In the genomic region with DNA sequence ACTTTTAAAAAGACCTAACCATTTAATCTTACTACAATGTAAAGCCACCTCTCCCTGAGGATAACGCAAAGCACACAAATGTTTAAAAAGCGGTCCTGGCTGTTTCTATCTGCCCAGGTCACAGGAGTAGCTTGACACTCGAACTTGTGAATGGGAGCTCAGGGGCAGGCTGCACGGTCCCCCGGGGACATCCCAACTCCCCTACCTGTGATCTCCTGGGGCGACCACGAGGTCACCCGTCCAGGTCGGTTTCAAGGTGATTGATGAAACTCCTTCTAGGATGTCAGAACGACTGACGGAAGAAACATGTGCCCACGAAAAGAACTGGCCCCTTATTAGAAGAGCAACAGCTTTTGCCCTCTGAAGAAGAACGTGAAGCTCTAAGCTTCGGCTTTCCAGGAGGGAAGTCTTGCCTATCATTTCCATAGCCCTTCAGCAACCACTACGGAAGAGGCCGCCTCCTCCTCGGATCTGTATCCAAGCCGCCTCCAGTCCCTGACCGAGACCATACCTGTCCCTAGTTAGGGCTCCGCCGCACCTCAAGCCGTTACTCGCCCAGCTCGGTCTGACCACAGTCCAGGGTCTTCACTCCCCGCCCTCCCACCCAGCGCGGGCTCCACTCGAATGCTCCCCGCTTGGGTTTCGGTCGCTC, we compare ENCODE assay signal across 8 cellular contexts. TPM values are rescaled to one million over a fixed set of nuclear protein-coding genes. Genes with fewer than 3 reads are reported as not detected.
DNase-seq lines count a peak whose midpoint lies in the region; ATAC-seq and TF ChIP-seq lines count a peak whose summit lies in the region.

No MANE protein-coding gene starts in this region.

- peak overlapping the region; percentile 100 for H3K27ac Mint-ChIP-seq in activated T-cell treated with anti-CD3 and anti-CD28 coated beads, Interleukin-2, amount 50 U/mL, for 24 hours
- H3K27ac Mint-ChIP-seq in progenitor cell of endocrine pancreas = peak overlapping the region; percentile 98

- peak overlapping the region; percentile 99 for H3K4me3 Mint-ChIP-seq in activated T-cell treated with anti-CD3 and anti-CD28 coated beads, Interleukin-2, amount 50 U/mL, for 24 hours
- peak overlapping the region; percentile 91 for H3K4me3 Mint-ChIP-seq in progenitor cell of endocrine pancreas (ENCODE audit: low read depth)

- ATAC-seq in GM18858 (IDR thresholded peaks at IDR 0.05; ENCODE audit: unreplicated experiment) = peak; percentile 2
- no peak for ATAC-seq in GM21737 (IDR thresholded peaks at IDR 0.05; ENCODE audit: unreplicated experiment)

- no peak for TF ChIP-seq CTCF in fibroblast of villous mesenchyme (IDR thresholded peaks at IDR 0.05; ENCODE audit: insufficient read depth, low read depth, low read length)
- no peak for TF ChIP-seq CTCF in progenitor cell of endocrine pancreas (IDR thresholded peaks at IDR 0.05; ENCODE audit: unreplicated experiment)

- H3K9me3 Mint-ChIP-seq in activated T-cell treated with anti-CD3 and anti-CD28 coated beads, Interleukin-2, amount 50 U/mL, for 24 hours = no peaks in the 10 kb centered on the region
- H3K9me3 Mint-ChIP-seq in progenitor cell of endocrine pancreas (ENCODE audit: low read depth) = no peaks in the 10 kb centered on the region

- H3K27me3 Mint-ChIP-seq in activated T-cell treated with anti-CD3 and anti-CD28 coated beads, Interleukin-2, amount 50 U/mL, for 24 hours = no peaks in the 10 kb centered on the region
- H3K27me3 Mint-ChIP-seq in progenitor cell of endocrine pancreas = no peaks in the 10 kb centered on the region

- peaks cover 47% of the 10 kb centered on the region for H3K4me1 Mint-ChIP-seq in activated T-cell treated with anti-CD3 and anti-CD28 coated beads, Interleukin-2, amount 50 U/mL, for 24 hours (ENCODE audit: low read depth)
- H3K4me1 Mint-ChIP-seq in progenitor cell of endocrine pancreas (ENCODE audit: low read depth) = peaks cover 17% of the 10 kb centered on the region

- DNase-seq in Jurkat, Clone E6-1 (ENCODE audit: low read depth, low spot score) = no peak
- DNase-seq in activated T-cell treated with anti-CD3 and anti-CD28 coated beads, Interleukin-2, amount 50 U/mL, for 24 hours = peak; percentile 59
- DNase-seq in fibroblast of villous mesenchyme (ENCODE audit: low read depth) = peak; percentile 36
- no peak for DNase-seq in progenitor cell of endocrine pancreas (ENCODE audit: low spot score, unreplicated experiment)
- no peak for DNase-seq in NCI-H2196 (lab: John Stamatoyannopoulos, UW; ENCODE audit: unreplicated experiment)
- DNase-seq in cerebellar cortex (ENCODE audit: low spot score) = no peak

- H3K4me3 ChIP-seq in Jurkat, Clone E6-1 (ENCODE audit: low read length) = peak overlapping the region; percentile 82
- H3K4me3 ChIP-seq in fibroblast of villous mesenchyme (ENCODE audit: low read depth, low read length) = peak overlapping the region; percentile 94

- H3K36me3 Mint-ChIP-seq in activated T-cell treated with anti-CD3 and anti-CD28 coated beads, Interleukin-2, amount 50 U/mL, for 24 hours (ENCODE audit: low read depth) = peaks cover 58% of the 10 kb centered on the region
- peaks cover 20% of the 10 kb centered on the region for H3K36me3 Mint-ChIP-seq in progenitor cell of endocrine pancreas (ENCODE audit: insufficient read depth)

RNA-seq across cellular contexts. Expression of a gene that starts 0.4 kb away (rescaled TPM):
- 443 TPM for polyA plus RNA-seq in Jurkat, Clone E6-1 (2012; ENCODE audit: insufficient read depth, insufficient read length)
- total RNA-seq in fibroblast of villous mesenchyme (29.6 and 40.2 TPM in 2 replicates), progenitor cell of endocrine pancreas (62.3 and 69.5 TPM in 2 replicates)

Comparison
In these comparisons a context has a peak if more than half of its experiments do, and no peak if none do; other contexts are left out.
1. DNase-seq: peak in activated T-cell treated with anti-CD3 and anti-CD28 coated beads, Interleukin-2, amount 50 U/mL, for 24 hours (single experiment) and fibroblast of villous mesenchyme (single experiment); none in Jurkat, Clone E6-1 (single experiment), progenitor cell of endocrine pancreas (single experiment), NCI-H2196 (single experiment) and cerebellar cortex (single experiment).